In the genomic region with DNA sequence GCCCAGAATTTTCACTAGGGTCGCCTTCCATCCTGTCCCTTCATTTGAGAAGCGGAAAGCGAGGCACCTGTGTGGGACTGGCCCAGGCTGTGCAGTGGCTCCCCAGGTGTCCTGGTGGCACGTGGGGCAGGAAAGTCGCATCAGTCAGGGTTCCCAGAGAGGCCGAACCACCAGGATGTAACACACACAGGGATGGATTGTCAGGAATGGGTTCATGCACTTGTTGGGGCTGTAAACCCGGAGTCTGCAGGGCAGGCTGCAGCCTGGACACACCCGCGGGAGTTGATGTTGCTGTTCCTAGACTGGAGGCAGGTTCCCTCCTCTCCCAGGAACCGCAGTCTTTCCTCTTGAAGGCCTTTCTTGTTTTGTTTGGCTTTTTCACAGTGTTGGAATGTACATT, we compare ENCODE assay signal across 18 cellular contexts. TPM values are rescaled to one million over a fixed set of nuclear protein-coding genes. Genes with fewer than 3 reads are reported as not detected.
A peak's percentile ranks its signal among the peaks of the same experiment; 100 is the strongest.
DNase-seq lines count a peak whose midpoint lies in the region; ATAC-seq and TF ChIP-seq lines count a peak whose summit lies in the region.
"Had no signal": no experiment of that assay in that cellular context is flagged by ENCODE, and none has a peak within 500 bp of the region (broad histone marks: within the 10 kb centered on the region; RNA-seq: fewer than 3 reads in every experiment).

No MANE protein-coding gene starts in this region.

- no peak overlapping the region for H2BK20ac ChIP-seq in H9 (ENCODE audit: low read depth, low read length, poor library complexity, severe bottlenecking)

- H3K9me3 ChIP-seq in upper lobe of right lung (no peaks in the 10 kb centered on the region), H9 (ENCODE audit: control insufficient read depth, low read depth, low read length) (no peaks in the 10 kb centered on the region)
- H3K9me3 ChIP-seq: ovary had no signal

- DNase-seq in AG08396 (ENCODE audit: low spot score) (peak; percentile 77), HT1080 (ENCODE audit: low read depth) (peak; percentile 19), astrocyte of the spinal cord (ENCODE audit: low read depth, low spot score) (peak; percentile 86), glomerular visceral epithelial cell (ENCODE audit: extremely low spot score) (peak; percentile 67), NCI-H1417 (lab: John Stamatoyannopoulos, UW) (no peak), upper lobe of right lung (no peak), H9 (no peak)
- no peak for DNase-seq in activated T-cell treated with anti-CD3 and anti-CD28 coated beads, Interleukin-2, amount 50 U/mL, for 24 hours
- DNase-seq: DMS79 treated with DMSO at 0.1 percent for 48 hours; Karpas-422; NCI-H2171; NCI-H774; OCI-M1; stimulated activated CD4-positive, alpha-beta T cell treated with anti-CD3 and anti-CD28 coated beads, Interleukin-2, amount 100 ng/mL, for 24 hours; T-helper 9 cell had no signal

- in situ Hi-C loops in astrocyte of the spinal cord (cut with HindIII; ENCODE audit: low sequenced_read_pairs), result no loop called here

- no peak overlapping the region for H2AFZ ChIP-seq in H9 (ENCODE audit: low read length)

- no peaks in the 10 kb centered on the region for H3K79me2 ChIP-seq in H9 (ENCODE audit: insufficient read depth, low read length)

- H3K27me3 Mint-ChIP-seq in activated T-cell treated with anti-CD3 and anti-CD28 coated beads, Interleukin-2, amount 50 U/mL, for 24 hours, result peaks cover 5% of the 10 kb centered on the region
- peaks cover 38% of the 10 kb centered on the region for H3K27me3 Mint-ChIP-seq in H9 (ENCODE audit: low read depth)

- no peak overlapping the region for H3K27ac Mint-ChIP-seq in activated T-cell treated with anti-CD3 and anti-CD28 coated beads, Interleukin-2, amount 50 U/mL, for 24 hours
- no peak overlapping the region for H3K27ac Mint-ChIP-seq in H9
- H3K27ac Mint-ChIP-seq: activated T-helper 17 cell treated with anti-CD3 and anti-CD28 coated beads, Interleukin-2, amount 50 U/mL, for 72 hours; stimulated activated naive CD8-positive, alpha-beta T cell treated with anti-CD3 and anti-CD28 coated beads, Interleukin-15, Interleukin-2, amounts not matched to agents 100 ng/mL and 50 ng/mL, for 24 hours had no signal

- no peak overlapping the region for H2BK5ac ChIP-seq in H9 (ENCODE audit: insufficient read length, low read length)

- no peak overlapping the region for H2BK15ac ChIP-seq in H9 (ENCODE audit: low read depth, low read length)

- peaks cover 4% of the 10 kb centered on the region for H3K27me3 ChIP-seq in upper lobe of right lung
- no peaks in the 10 kb centered on the region for H3K27me3 ChIP-seq in H9 (ENCODE audit: insufficient read depth, low read length)
- H3K27me3 ChIP-seq: ovary had no signal

- no peak overlapping the region for H3K4me3 Mint-ChIP-seq in activated T-cell treated with anti-CD3 and anti-CD28 coated beads, Interleukin-2, amount 50 U/mL, for 24 hours
- no peak overlapping the region for H3K4me3 Mint-ChIP-seq in H9
- H3K4me3 Mint-ChIP-seq: activated T-helper 17 cell treated with anti-CD3 and anti-CD28 coated beads, Interleukin-2, amount 50 U/mL, for 72 hours; stimulated activated naive CD8-positive, alpha-beta T cell treated with anti-CD3 and anti-CD28 coated beads, Interleukin-15, Interleukin-2, amounts not matched to agents 100 ng/mL and 50 ng/mL, for 24 hours had no signal

- H3K79me1 ChIP-seq in H9 (ENCODE audit: insufficient read depth, low read depth, low read length, poor library complexity, severe bottlenecking), result no peaks in the 10 kb centered on the region

- H3K23ac ChIP-seq in H9 (ENCODE audit: insufficient read length, low read depth, low read length), result no peak overlapping the region

- H3K18ac ChIP-seq in H9 (ENCODE audit: insufficient read length, low read depth, low read length), result no peak overlapping the region

- H4K20me1 ChIP-seq in H9 (ENCODE audit: control insufficient read depth, insufficient read depth, insufficient read length), result no peaks in the 10 kb centered on the region

- no peak overlapping the region for H3K9ac ChIP-seq in H9 (ENCODE audit: extremely low read depth, insufficient read length, low read length)

- H3K9me3 Mint-ChIP-seq in activated T-cell treated with anti-CD3 and anti-CD28 coated beads, Interleukin-2, amount 50 U/mL, for 24 hours, result no peaks in the 10 kb centered on the region
- no peaks in the 10 kb centered on the region for H3K9me3 Mint-ChIP-seq in H9
- H3K9me3 Mint-ChIP-seq: activated T-helper 17 cell treated with anti-CD3 and anti-CD28 coated beads, Interleukin-2, amount 50 U/mL, for 72 hours; stimulated activated naive CD8-positive, alpha-beta T cell treated with anti-CD3 and anti-CD28 coated beads, Interleukin-15, Interleukin-2, amounts not matched to agents 100 ng/mL and 50 ng/mL, for 24 hours had no signal

- H3K4me1 ChIP-seq in upper lobe of right lung, result no peaks in the 10 kb centered on the region
- no peaks in the 10 kb centered on the region for H3K4me1 ChIP-seq in H9 (ENCODE audit: insufficient read depth, low read length)

- no peak overlapping the region for H2BK12ac ChIP-seq in H9 (ENCODE audit: insufficient read length, low read depth, low read length)

- no peaks in the 10 kb centered on the region for H3K4me1 Mint-ChIP-seq in activated T-cell treated with anti-CD3 and anti-CD28 coated beads, Interleukin-2, amount 50 U/mL, for 24 hours (ENCODE audit: low read depth)
- 0 out of 4 replicates have a peak, but pooled peaks cover 0 to 3% of the 10 kb centered on the region in 2 experiments for H3K4me1 Mint-ChIP-seq in H9
- H3K4me1 Mint-ChIP-seq: activated T-helper 17 cell treated with anti-CD3 and anti-CD28 coated beads, Interleukin-2, amount 50 U/mL, for 72 hours had no signal

- no peak overlapping the region for H2AK5ac ChIP-seq in H9 (ENCODE audit: insufficient read length, low read length)

- no peak overlapping the region for H3K56ac ChIP-seq in H9 (ENCODE audit: insufficient read length, low read depth, low read length)

- H3K23me2 ChIP-seq in H9 (ENCODE audit: insufficient read length, low read depth, low read length, poor library complexity, severe bottlenecking), result no peaks in the 10 kb centered on the region

- H3K4me3 ChIP-seq in astrocyte of the spinal cord (ENCODE audit: low read depth, low read length) (no peak overlapping the region), upper lobe of right lung (no peak overlapping the region)
- H3K4me3 ChIP-seq: ovary had no signal

- no peak for TF ChIP-seq CTCF in astrocyte of the spinal cord (IDR thresholded peaks at IDR 0.05; ENCODE audit: low read depth, low read length)
- TF ChIP-seq CTCF in upper lobe of right lung (IDR thresholded peaks at IDR 0.05), result no peak
- TF ChIP-seq CTCF in H9 (conservative IDR thresholded peaks at IDR 0.05), result no peak

- intact Hi-C loops in upper lobe of right lung (cut with DNase I), result no loop called here

- no peak overlapping the region for H4K91ac ChIP-seq in H9 (ENCODE audit: insufficient read length, low read depth, low read length)

- no peak overlapping the region for H3K4ac ChIP-seq in H9 (ENCODE audit: low read depth, low read length)

- H3K36me3 ChIP-seq in upper lobe of right lung, result no peaks in the 10 kb centered on the region
- H3K36me3 ChIP-seq: ovary had no signal

- H3K27ac ChIP-seq in upper lobe of right lung (no peak overlapping the region), H9 (ENCODE audit: insufficient read length, low read depth, low read length) (no peak overlapping the region)
- H3K27ac ChIP-seq: ovary had no signal

- no peak overlapping the region for H3T11ph ChIP-seq in H9 (ENCODE audit: low read length)

- no peak overlapping the region for H4K5ac ChIP-seq in H9 (ENCODE audit: insufficient read length, low read depth, low read length)

- no peak overlapping the region; the same call in 1 of the 2 replicates for H3K14ac ChIP-seq in H9 (ENCODE audit: insufficient read depth, low read length)

- ATAC-seq in upper lobe of right lung, result no peak
- ATAC-seq: activated T-helper 17 cell treated with anti-CD3 and anti-CD28 coated beads, Interleukin-2, amount 50 U/mL, for 72 hours had no signal

- H2BK120ac ChIP-seq in H9 (ENCODE audit: low read depth, low read length, poor library complexity, severe bottlenecking), result no peak overlapping the region

- H4K8ac ChIP-seq in H9 (replicated peaks; ENCODE audit: insufficient read length, low read depth, low read length), result no peak overlapping the region

- no CpG with 5 or more reads among the region's 10 CpGs for WGBS in H9 (ENCODE audit: extremely low coverage, insufficient read length, low lambda C conversion rate)

- H3K36me3 Mint-ChIP-seq in activated T-cell treated with anti-CD3 and anti-CD28 coated beads, Interleukin-2, amount 50 U/mL, for 24 hours (ENCODE audit: low read depth), result no peaks in the 10 kb centered on the region
- no peaks in the 10 kb centered on the region for H3K36me3 Mint-ChIP-seq in H9 (ENCODE audit: insufficient read depth in 1 of 3, low read depth in 3 of 3)

- no peak overlapping the region for H3K4me2 ChIP-seq in H9 (ENCODE audit: insufficient read depth, insufficient read length, low read length)

RNA-seq across cellular contexts. Expression of a gene that starts 30.7 kb away (rescaled TPM):
- total RNA-seq in HT1080 (2014; rRNA removed; shearing (Covaris generic)), result 17.0 and 18.5 TPM in 2 replicates
- polyA plus RNA-seq in HT1080 (2015; cell fraction: cytosol; rRNA removed), result 16.4 and 20.3 TPM in 2 replicates
- 30.0 and 31.8 TPM in 2 replicates for polyA plus RNA-seq in HT1080 (2015; cell fraction: nucleus; rRNA removed)
- 35.4 TPM for total RNA-seq in upper lobe of right lung
- 24.3 and 25.1 TPM in 2 replicates for total RNA-seq in H9 (2021)

RNA-seq across cellular contexts. Expression of a gene that starts 37.5 kb away (rescaled TPM):
- total RNA-seq in HT1080 (2014; rRNA removed; shearing (Covaris generic)), result 0.84 and 1.4 TPM in 2 replicates
- 1.2 and 1.6 TPM in 2 replicates for polyA plus RNA-seq in HT1080 (2015; cell fraction: cytosol; rRNA removed)
- polyA plus RNA-seq in HT1080 (2015; cell fraction: nucleus; rRNA removed), result 1.1 and 1.6 TPM in 2 replicates
- 1.3 TPM for total RNA-seq in upper lobe of right lung
- total RNA-seq in H9 (2021), result 20.5 and 20.8 TPM in 2 replicates

Comparison
In these comparisons a context has a peak if more than half of its experiments do, and no peak if none do; other contexts are left out.
1. DNase-seq: peak in AG08396 (single experiment), HT1080 (single experiment), astrocyte of the spinal cord (single experiment) and glomerular visceral epithelial cell (single experiment); none in NCI-H1417 (0 of 3), upper lobe of right lung (single experiment), activated T-cell treated with anti-CD3 and anti-CD28 coated beads, Interleukin-2, amount 50 U/mL, for 24 hours (single experiment) and H9 (single experiment).